In the genomic region with DNA sequence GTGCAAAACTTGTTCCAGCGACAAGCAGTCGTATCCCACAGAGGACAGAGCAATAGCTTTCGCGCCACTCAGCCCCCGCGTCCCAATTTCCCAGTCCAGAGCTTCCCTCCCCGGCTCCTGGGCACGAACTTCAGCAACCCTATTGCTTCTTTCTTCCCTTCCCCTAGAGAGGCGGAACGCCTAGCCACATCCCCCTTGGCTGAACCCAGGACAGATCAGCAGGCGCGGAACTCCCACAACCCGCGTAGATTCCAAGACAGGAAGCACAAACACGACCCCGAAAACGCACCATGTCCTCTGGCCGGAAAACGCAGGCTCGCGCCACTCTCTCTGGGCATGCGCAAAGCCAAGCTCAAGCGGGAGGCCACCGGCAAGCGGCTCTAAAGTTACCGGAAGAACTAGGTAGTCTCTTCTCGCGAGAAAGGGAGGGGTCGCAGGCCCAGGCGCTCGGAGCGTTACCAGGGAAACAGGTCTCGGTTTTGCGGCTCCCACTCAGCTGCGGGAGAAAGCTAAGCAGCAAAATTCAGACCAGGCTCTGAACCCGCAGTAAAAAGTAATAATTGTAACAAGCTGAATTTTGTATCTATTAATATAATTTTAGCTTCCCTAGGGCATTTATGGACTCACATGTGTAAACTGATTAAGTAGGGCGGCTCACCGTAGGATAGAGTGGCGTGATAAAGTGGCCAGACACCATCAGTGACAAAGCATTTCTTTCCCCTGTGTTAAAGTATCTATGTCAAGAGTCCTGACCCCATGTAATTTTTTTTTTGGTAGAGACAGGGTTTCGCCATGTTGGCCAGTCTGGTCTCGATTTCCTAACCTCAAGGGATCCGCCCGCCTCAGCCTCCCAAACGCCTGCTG, we compare ENCODE assay signal across 1 cellular context.
TF ChIP-seq lines count a peak whose summit lies in the region.

A gene (minus strand): TSS at position 323 of the 864 bp plus-strand sequence. CDS start 31 bp downstream, at position 292.

TF ChIP-seq in K562, 482 proteins besides CTCF, POLR2A, EP300 and RAD21 (continued from another document and continues in another):
- TF ChIP-seq CEBPG (CRISPR knock-in tag; IDR thresholded peaks at IDR 0.05) (0 out of 2 replicates have a peak, but pooled peaks have one; percentile 16), CEBPG (tag; conservative IDR thresholded peaks at IDR 0.05 in 1 of 2, IDR thresholded peaks at IDR 0.05 in 1 of 2) (peak in 1 of 2 experiments; percentile 67; a peak in 2 of 4 replicates), FOXK2 (conservative IDR thresholded peaks at IDR 0.05 in 1 of 2, IDR thresholded peaks at IDR 0.05 in 1 of 2; ENCODE audit: low read depth in 2 of 2) (peak; percentile 71 to 85), ZNF589 (CRISPR knock-in tag; IDR thresholded peaks at IDR 0.05; ENCODE audit: low read depth) (peak; percentile 79), ZC3H11A (IDR thresholded peaks at IDR 0.05; ENCODE audit: low read depth, low read length) (0 out of 2 replicates have a peak, but pooled peaks have one; percentile 84), TAF15 (IDR thresholded peaks at IDR 0.05; ENCODE audit: low read depth, low read length) (no peak), GABPA (tag; conservative IDR thresholded peaks at IDR 0.05; ENCODE audit: low read depth) (peak; percentile 97), TBL1XR1 (IDR thresholded peaks at IDR 0.05; ENCODE audit: low read length in 2 of 2) (peak in 1 of 2 experiments; percentile 32; a peak in 2 of 4 replicates), NONO (IDR thresholded peaks at IDR 0.05; ENCODE audit: low read depth in 2 of 2, low read length in 1 of 2) (no peak), FOSL1 (tag; conservative IDR thresholded peaks at IDR 0.05) (peak; percentile 61; the same call in 1 of the 2 replicates), ZNF77 (CRISPR knock-in tag; IDR thresholded peaks at IDR 0.05) (no peak), U2AF2 (optimal IDR thresholded peaks at IDR 0.05; ENCODE audit: low read depth, low read length) (no peak), U2AF1 (optimal IDR thresholded peaks at IDR 0.05; ENCODE audit: low read depth, low read length) (no peak), BRCA1 (IDR thresholded peaks at IDR 0.05) (no peak), BRCA1 (CRISPR knock-in tag; IDR thresholded peaks at IDR 0.05) (no peak), TARDBP (IDR thresholded peaks at IDR 0.05) (peak; percentile 47; the same call in 1 of the 2 replicates), CBFA2T3 (IDR thresholded peaks at IDR 0.05) (0 out of 2 replicates have a peak, but pooled peaks have one; percentile 14), HDAC3 (IDR thresholded peaks at IDR 0.05; ENCODE audit: borderline replicate concordance, partially characterized antibody) (peak; percentile 88), ETV5 (CRISPR knock-in tag; IDR thresholded peaks at IDR 0.05; ENCODE audit: low read depth) (peak; percentile 90), SRSF1 (IDR thresholded peaks at IDR 0.05; ENCODE audit: low read depth, low read length) (no peak), ARID2 (IDR thresholded peaks at IDR 0.05) (no peak), PHB2 (IDR thresholded peaks at IDR 0.05; ENCODE audit: low read depth) (no peak; the same call in 1 of the 2 replicates), TRIM24 (IDR thresholded peaks at IDR 0.05) (peak in 1 of 2 experiments; percentile 67; a peak in 2 of 4 replicates), ZZZ3 (IDR thresholded peaks at IDR 0.05) (peak; percentile 68; the same call in 1 of the 2 replicates), SMARCA5 (IDR thresholded peaks at IDR 0.05) (no peak), ZNF197 (CRISPR knock-in tag; IDR thresholded peaks at IDR 0.05; ENCODE audit: low read depth) (no peak; the same call in 1 of the 2 replicates), CBFB (CRISPR knock-in tag; IDR thresholded peaks at IDR 0.05) (no peak; the same call in 1 of the 2 replicates), MEIS2 (IDR thresholded peaks at IDR 0.05; ENCODE audit: partially characterized antibody) (peak; percentile 90)
- TF ChIP-seq, protein P1, sequence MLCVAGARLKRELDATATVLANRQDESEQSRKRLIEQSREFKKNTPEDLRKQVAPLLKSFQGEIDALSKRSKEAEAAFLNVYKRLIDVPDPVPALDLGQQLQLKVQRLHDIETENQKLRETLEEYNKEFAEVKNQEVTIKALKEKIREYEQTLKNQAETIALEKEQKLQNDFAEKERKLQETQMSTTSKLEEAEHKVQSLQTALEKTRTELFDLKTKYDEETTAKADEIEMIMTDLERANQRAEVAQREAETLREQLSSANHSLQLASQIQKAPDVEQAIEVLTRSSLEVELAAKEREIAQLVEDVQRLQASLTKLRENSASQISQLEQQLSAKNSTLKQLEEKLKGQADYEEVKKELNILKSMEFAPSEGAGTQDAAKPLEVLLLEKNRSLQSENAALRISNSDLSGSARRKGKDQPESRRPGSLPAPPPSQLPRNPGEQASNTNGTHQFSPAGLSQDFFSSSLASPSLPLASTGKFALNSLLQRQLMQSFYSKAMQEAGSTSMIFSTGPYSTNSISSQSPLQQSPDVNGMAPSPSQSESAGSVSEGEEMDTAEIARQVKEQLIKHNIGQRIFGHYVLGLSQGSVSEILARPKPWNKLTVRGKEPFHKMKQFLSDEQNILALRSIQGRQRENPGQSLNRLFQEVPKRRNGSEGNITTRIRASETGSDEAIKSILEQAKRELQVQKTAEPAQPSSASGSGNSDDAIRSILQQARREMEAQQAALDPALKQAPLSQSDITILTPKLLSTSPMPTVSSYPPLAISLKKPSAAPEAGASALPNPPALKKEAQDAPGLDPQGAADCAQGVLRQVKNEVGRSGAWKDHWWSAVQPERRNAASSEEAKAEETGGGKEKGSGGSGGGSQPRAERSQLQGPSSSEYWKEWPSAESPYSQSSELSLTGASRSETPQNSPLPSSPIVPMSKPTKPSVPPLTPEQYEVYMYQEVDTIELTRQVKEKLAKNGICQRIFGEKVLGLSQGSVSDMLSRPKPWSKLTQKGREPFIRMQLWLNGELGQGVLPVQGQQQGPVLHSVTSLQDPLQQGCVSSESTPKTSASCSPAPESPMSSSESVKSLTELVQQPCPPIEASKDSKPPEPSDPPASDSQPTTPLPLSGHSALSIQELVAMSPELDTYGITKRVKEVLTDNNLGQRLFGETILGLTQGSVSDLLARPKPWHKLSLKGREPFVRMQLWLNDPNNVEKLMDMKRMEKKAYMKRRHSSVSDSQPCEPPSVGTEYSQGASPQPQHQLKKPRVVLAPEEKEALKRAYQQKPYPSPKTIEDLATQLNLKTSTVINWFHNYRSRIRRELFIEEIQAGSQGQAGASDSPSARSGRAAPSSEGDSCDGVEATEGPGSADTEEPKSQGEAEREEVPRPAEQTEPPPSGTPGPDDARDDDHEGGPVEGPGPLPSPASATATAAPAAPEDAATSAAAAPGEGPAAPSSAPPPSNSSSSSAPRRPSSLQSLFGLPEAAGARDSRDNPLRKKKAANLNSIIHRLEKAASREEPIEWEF (CRISPR knock-in tag; IDR thresholded peaks at IDR 0.05): 0 out of 2 replicates have a peak, but pooled peaks have one; percentile 67
- TF ChIP-seq, protein P2, sequence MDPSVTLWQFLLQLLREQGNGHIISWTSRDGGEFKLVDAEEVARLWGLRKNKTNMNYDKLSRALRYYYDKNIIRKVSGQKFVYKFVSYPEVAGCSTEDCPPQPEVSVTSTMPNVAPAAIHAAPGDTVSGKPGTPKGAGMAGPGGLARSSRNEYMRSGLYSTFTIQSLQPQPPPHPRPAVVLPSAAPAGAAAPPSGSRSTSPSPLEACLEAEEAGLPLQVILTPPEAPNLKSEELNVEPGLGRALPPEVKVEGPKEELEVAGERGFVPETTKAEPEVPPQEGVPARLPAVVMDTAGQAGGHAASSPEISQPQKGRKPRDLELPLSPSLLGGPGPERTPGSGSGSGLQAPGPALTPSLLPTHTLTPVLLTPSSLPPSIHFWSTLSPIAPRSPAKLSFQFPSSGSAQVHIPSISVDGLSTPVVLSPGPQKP (CRISPR knock-in tag; IDR thresholded peaks at IDR 0.05): no peak
- TF ChIP-seq, protein P3, sequence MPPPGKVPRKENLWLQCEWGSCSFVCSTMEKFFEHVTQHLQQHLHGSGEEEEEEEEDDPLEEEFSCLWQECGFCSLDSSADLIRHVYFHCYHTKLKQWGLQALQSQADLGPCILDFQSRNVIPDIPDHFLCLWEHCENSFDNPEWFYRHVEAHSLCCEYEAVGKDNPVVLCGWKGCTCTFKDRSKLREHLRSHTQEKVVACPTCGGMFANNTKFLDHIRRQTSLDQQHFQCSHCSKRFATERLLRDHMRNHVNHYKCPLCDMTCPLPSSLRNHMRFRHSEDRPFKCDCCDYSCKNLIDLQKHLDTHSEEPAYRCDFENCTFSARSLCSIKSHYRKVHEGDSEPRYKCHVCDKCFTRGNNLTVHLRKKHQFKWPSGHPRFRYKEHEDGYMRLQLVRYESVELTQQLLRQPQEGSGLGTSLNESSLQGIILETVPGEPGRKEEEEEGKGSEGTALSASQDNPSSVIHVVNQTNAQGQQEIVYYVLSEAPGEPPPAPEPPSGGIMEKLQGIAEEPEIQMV (tag; conservative IDR thresholded peaks at IDR 0.05; ENCODE audit: low read depth): no peak; the same call in 1 of the 2 replicates
- TF ChIP-seq, protein P4, sequence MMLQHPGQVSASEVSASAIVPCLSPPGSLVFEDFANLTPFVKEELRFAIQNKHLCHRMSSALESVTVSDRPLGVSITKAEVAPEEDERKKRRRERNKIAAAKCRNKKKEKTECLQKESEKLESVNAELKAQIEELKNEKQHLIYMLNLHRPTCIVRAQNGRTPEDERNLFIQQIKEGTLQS (IDR thresholded peaks at IDR 0.05): no peak; the same call in 1 of the 2 replicates
- TF ChIP-seq, protein P4 (CRISPR knock-in tag; conservative IDR thresholded peaks at IDR 0.05): no peak
- TF ChIP-seq, protein P5, sequence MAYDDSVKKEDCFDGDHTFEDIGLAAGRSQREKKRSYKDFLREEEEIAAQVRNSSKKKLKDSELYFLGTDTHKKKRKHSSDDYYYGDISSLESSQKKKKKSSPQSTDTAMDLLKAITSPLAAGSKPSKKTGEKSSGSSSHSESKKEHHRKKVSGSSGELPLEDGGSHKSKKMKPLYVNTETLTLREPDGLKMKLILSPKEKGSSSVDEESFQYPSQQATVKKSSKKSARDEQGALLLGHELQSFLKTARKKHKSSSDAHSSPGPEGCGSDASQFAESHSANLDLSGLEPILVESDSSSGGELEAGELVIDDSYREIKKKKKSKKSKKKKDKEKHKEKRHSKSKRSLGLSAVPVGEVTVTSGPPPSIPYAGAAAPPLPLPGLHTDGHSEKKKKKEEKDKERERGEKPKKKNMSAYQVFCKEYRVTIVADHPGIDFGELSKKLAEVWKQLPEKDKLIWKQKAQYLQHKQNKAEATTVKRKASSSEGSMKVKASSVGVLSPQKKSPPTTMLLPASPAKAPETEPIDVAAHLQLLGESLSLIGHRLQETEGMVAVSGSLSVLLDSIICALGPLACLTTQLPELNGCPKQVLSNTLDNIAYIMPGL (CRISPR knock-in tag; IDR thresholded peaks at IDR 0.05): peak; percentile 69; the same call in 1 of the 2 replicates
- TF ChIP-seq, protein P6, sequence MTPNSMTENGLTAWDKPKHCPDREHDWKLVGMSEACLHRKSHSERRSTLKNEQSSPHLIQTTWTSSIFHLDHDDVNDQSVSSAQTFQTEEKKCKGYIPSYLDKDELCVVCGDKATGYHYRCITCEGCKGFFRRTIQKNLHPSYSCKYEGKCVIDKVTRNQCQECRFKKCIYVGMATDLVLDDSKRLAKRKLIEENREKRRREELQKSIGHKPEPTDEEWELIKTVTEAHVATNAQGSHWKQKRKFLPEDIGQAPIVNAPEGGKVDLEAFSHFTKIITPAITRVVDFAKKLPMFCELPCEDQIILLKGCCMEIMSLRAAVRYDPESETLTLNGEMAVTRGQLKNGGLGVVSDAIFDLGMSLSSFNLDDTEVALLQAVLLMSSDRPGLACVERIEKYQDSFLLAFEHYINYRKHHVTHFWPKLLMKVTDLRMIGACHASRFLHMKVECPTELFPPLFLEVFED (CRISPR knock-in tag; conservative IDR thresholded peaks at IDR 0.05): 0 out of 2 replicates have a peak, but pooled peaks have one; percentile 25
- TF ChIP-seq, protein P7, sequence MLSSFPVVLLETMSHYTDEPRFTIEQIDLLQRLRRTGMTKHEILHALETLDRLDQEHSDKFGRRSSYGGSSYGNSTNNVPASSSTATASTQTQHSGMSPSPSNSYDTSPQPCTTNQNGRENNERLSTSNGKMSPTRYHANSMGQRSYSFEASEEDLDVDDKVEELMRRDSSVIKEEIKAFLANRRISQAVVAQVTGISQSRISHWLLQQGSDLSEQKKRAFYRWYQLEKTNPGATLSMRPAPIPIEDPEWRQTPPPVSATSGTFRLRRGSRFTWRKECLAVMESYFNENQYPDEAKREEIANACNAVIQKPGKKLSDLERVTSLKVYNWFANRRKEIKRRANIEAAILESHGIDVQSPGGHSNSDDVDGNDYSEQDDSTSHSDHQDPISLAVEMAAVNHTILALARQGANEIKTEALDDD (IDR thresholded peaks at IDR 0.05): peak; percentile 92
- TF ChIP-seq, protein P8, sequence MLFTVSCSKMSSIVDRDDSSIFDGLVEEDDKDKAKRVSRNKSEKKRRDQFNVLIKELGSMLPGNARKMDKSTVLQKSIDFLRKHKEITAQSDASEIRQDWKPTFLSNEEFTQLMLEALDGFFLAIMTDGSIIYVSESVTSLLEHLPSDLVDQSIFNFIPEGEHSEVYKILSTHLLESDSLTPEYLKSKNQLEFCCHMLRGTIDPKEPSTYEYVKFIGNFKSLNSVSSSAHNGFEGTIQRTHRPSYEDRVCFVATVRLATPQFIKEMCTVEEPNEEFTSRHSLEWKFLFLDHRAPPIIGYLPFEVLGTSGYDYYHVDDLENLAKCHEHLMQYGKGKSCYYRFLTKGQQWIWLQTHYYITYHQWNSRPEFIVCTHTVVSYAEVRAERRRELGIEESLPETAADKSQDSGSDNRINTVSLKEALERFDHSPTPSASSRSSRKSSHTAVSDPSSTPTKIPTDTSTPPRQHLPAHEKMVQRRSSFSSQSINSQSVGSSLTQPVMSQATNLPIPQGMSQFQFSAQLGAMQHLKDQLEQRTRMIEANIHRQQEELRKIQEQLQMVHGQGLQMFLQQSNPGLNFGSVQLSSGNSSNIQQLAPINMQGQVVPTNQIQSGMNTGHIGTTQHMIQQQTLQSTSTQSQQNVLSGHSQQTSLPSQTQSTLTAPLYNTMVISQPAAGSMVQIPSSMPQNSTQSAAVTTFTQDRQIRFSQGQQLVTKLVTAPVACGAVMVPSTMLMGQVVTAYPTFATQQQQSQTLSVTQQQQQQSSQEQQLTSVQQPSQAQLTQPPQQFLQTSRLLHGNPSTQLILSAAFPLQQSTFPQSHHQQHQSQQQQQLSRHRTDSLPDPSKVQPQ (CRISPR knock-in tag; IDR thresholded peaks at IDR 0.05; ENCODE audit: borderline replicate concordance): no peak
- TF ChIP-seq, protein P9, sequence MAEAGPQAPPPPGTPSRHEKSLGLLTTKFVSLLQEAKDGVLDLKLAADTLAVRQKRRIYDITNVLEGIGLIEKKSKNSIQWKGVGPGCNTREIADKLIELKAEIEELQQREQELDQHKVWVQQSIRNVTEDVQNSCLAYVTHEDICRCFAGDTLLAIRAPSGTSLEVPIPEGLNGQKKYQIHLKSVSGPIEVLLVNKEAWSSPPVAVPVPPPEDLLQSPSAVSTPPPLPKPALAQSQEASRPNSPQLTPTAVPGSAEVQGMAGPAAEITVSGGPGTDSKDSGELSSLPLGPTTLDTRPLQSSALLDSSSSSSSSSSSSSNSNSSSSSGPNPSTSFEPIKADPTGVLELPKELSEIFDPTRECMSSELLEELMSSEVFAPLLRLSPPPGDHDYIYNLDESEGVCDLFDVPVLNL (CRISPR knock-in tag; IDR thresholded peaks at IDR 0.05; ENCODE audit: low read depth): no peak
